In genomic region chr20:33673115-33673410, GRCh38 we compare ENCODE assay signal across 9 cellular contexts. TPM values are rescaled to one million over a fixed set of nuclear protein-coding genes. Genes with fewer than 3 reads are reported as not detected.
A peak's percentile ranks its signal among the peaks of the same experiment; 100 is the strongest.
DNase-seq lines count a peak whose midpoint lies in the region; ATAC-seq, FAIRE-seq and TF ChIP-seq lines count a peak whose summit lies in the region.
"Had no signal": no experiment of that assay in that cellular context is flagged by ENCODE, and none has a peak within 500 bp of the region (broad histone marks: within the 10 kb centered on the region; RNA-seq: fewer than 3 reads in every experiment).

No MANE protein-coding gene starts in this region.

- H2BK5ac ChIP-seq in H1 (ENCODE audit: low read depth, low read length) (peak overlapping the region; percentile 18; the same call in 1 of the 2 replicates), neuronal stem cell (ENCODE audit: low read length) (peak overlapping the region; percentile 70)

- peaks cover 11% of the 10 kb centered on the region for H3K79me2 ChIP-seq in OCI-LY1 (ENCODE audit: insufficient read depth, low read length)
- H3K79me2 ChIP-seq in H1 (ENCODE audit: control insufficient read depth in 1 of 2, insufficient read depth in 2 of 2, low read length in 2 of 2): no peaks in the 10 kb centered on the region

- H2AK5ac ChIP-seq in H1 (ENCODE audit: low read depth, low read length) (peak overlapping the region; percentile 71; the same call in 1 of the 2 replicates), neuronal stem cell (ENCODE audit: low read depth, low read length) (peak overlapping the region; percentile 98)

- no peak overlapping the region for H4K5ac ChIP-seq in H1 (ENCODE audit: insufficient read length, low read depth, low read length)

- peaks cover 0 to 36% (median 23%) of the 10 kb centered on the region in 11 experiments; a peak in 18 of 22 replicates for H3K36me3 ChIP-seq in BLaER1 treated with 17β-estradiol and CSF1 and Interleukin-3, amounts not matched to agents 10 nM and 100 nM
- peaks cover 70% of the 10 kb centered on the region for H3K36me3 ChIP-seq in OCI-LY1 (ENCODE audit: insufficient read depth, low read length)
- H3K36me3 ChIP-seq in H1 (ENCODE audit: control insufficient read depth in 2 of 4, insufficient read depth in 4 of 4, low read length in 3 of 4): peaks cover 9 to 22% (median 18%) of the 10 kb centered on the region in 4 experiments; a peak in 7 of 8 replicates
- H3K36me3 ChIP-seq in neuronal stem cell (replicated peaks in 1 of 2; ENCODE audit: control insufficient read depth in 2 of 2, insufficient read depth in 2 of 2, low read length in 2 of 2): peaks cover 19 to 53% of the 10 kb centered on the region in 2 donors

- H4K20me1 ChIP-seq in BLaER1 treated with 17β-estradiol and CSF1 and Interleukin-3, amounts not matched to agents 10 nM and 100 nM: peaks cover 0 to 78% (median 42%) of the 10 kb centered on the region in 11 experiments; a peak in 17 of 22 replicates
- no peaks in the 10 kb centered on the region for H4K20me1 ChIP-seq in OCI-LY1 (ENCODE audit: insufficient read depth, low read length)
- H4K20me1 ChIP-seq in H1 (replicated peaks in 1 of 2; ENCODE audit: control insufficient read depth in 1 of 2, insufficient read depth in 2 of 2, low read length in 2 of 2): peaks cover 0 to 31% of the 10 kb centered on the region in 2 experiments

- no peak for FAIRE-seq in H1 (lab: Jason Lieb, UNC)

- H3K4me3 ChIP-seq in BLaER1 treated with 17β-estradiol and CSF1 and Interleukin-3, amounts not matched to agents 10 nM and 100 nM: peak overlapping the region; percentile 58 to 77 (median 66); a peak in 19 of 20 replicates
- H3K4me3 ChIP-seq in OCI-LY1 (ENCODE audit: low read depth, low read length, poor library complexity, severe bottlenecking): peak overlapping the region; percentile 88
- H3K4me3 ChIP-seq in H1 (ENCODE audit: extremely low read depth in 1 of 4, insufficient read depth in 2 of 4, low read depth in 3 of 4, low read length in 4 of 4): peak overlapping the region; percentile 52 to 77 (median 68); a peak in 7 of 8 replicates
- peak overlapping the region; percentile 62 to 84 for H3K4me3 ChIP-seq in neuronal stem cell (ENCODE audit: low read length in 2 of 2)

- no peaks in the 10 kb centered on the region for H3F3A ChIP-seq in OCI-LY1 (ENCODE audit: insufficient read depth, low read length)

- peak overlapping the region; percentile 46; the same call in 1 of the 2 replicates for H2BK15ac ChIP-seq in H1 (ENCODE audit: low read length)
- peak overlapping the region; percentile 90 for H2BK15ac ChIP-seq in neuronal stem cell (ENCODE audit: low read length)

- H3K27me3 ChIP-seq in BLaER1 treated with 17β-estradiol and CSF1 and Interleukin-3, amounts not matched to agents 10 nM and 100 nM: no peaks in the 10 kb centered on the region
- H3K27me3 ChIP-seq in OCI-LY1 (ENCODE audit: insufficient read depth, low read length) (no peaks in the 10 kb centered on the region), H1 (replicated peaks in 1 of 4; ENCODE audit: control insufficient read depth in 3 of 4, extremely low read depth in 1 of 4, insufficient read depth in 3 of 4, low read length in 3 of 4) (no peaks in the 10 kb centered on the region), neuronal stem cell (ENCODE audit: control insufficient read depth in 3 of 3, insufficient read depth in 3 of 3, low read depth in 1 of 3, low read length in 3 of 3) (no peaks in the 10 kb centered on the region)

- WGBS in H1 (ENCODE audit: extremely low coverage in 1 of 2, insufficient coverage in 1 of 2, insufficient read length in 1 of 2, insufficient replicate concordance in 2 of 2, low coverage in 1 of 2, low lambda C conversion rate in 2 of 2, missing lambda C conversion rate in 1 of 2), 2 experiments: 75% methylated on average over 2 of the region's 4 CpGs; no CpG with 5 or more reads in 1 of the 2 experiments
- WGBS in neuronal stem cell (ENCODE audit: extremely low coverage in 2 of 2, insufficient read length in 2 of 2, insufficient replicate concordance in 1 of 2), 2 donors: no CpG with 5 or more reads among the region's 4 CpGs

- DNase-seq in H1 (ENCODE audit: low read depth in 1 of 2, low spot score in 2 of 2): no peak
- no peak for DNase-seq in neuronal stem cell (ENCODE audit: low spot score)
- DNase-seq in NCI-H345 treated with DMSO at 0.1 percent for 48 hours (lab: John Stamatoyannopoulos, UW; ENCODE audit: unreplicated experiment): no peak
- no peak for DNase-seq in islet precursor cell
- no peak for DNase-seq in NCI-H1092 treated with DMSO at 0.1 percent for 48 hours (lab: John Stamatoyannopoulos, UW)

- H2BK12ac ChIP-seq in H1 (ENCODE audit: low read depth, low read length) (peak overlapping the region; percentile 55; the same call in 1 of the 2 replicates), neuronal stem cell (ENCODE audit: low read length) (no peak overlapping the region)

- ATAC-seq in HG02973 (IDR thresholded peaks at IDR 0.05; ENCODE audit: unreplicated experiment): no peak

- POLR2A ChIA-PET in H1 (lab: Charles Lee; ENCODE audit: partially characterized antibody): interaction anchor here (1.1 to 17.9 kb wide), 4 partner anchors 6 to 46 kb away, joined by 3 to 245 read pairs (median 124); partner anchors contain the start of genes ACTL10, C20orf144, NECAB3 and PXMP4

- peak overlapping the region; percentile 72 to 83 (median 80); a peak in 20 of 22 replicates for H3K9ac ChIP-seq in BLaER1 treated with 17β-estradiol and CSF1 and Interleukin-3, amounts not matched to agents 10 nM and 100 nM
- peak overlapping the region; percentile 97 for H3K9ac ChIP-seq in OCI-LY1 (ENCODE audit: low read length)
- H3K9ac ChIP-seq in H1 (replicated peaks in 1 of 4; ENCODE audit: extremely low read depth in 1 of 4, low read depth in 3 of 4, low read length in 3 of 4): peak overlapping the region in 1 of 4 experiments; percentile 56; a peak in 2 of 7 replicates
- H3K9ac ChIP-seq in neuronal stem cell (ENCODE audit: low read depth, low read length, poor library complexity): peak overlapping the region; percentile 93

- CTCF ChIA-PET in H1 (lab: Charles Lee; ENCODE audit: partially characterized antibody): interaction anchor here (1.0 to 1.8 kb wide), 3 partner anchors 11 to 20 kb away, joined by 3 to 6 read pairs (median 5); partner anchors contain the start of gene E2F1

- H3K4ac ChIP-seq in H1 (replicated peaks; ENCODE audit: insufficient read length, low read depth, low read length) (peak overlapping the region; percentile 87), neuronal stem cell (ENCODE audit: low read length) (peak overlapping the region; percentile 30)

- H3K56ac ChIP-seq in H1 (replicated peaks; ENCODE audit: insufficient read length, low read depth, low read length): no peak overlapping the region

- no peak overlapping the region; the same call in 1 of the 2 replicates for H4K8ac ChIP-seq in H1 (ENCODE audit: extremely low read depth, insufficient read depth, low read length)
- H4K8ac ChIP-seq in neuronal stem cell (ENCODE audit: low read depth, low read length): no peak overlapping the region

- H3K23me2 ChIP-seq in H1 (ENCODE audit: low read depth, low read length): peaks cover 13% of the 10 kb centered on the region

- H3K4me2 ChIP-seq in BLaER1 treated with 17β-estradiol and CSF1 and Interleukin-3, amounts not matched to agents 10 nM and 100 nM: peak overlapping the region; percentile 88 to 99 (median 96)
- H3K4me2 ChIP-seq in OCI-LY1 (ENCODE audit: low read length) (peak overlapping the region; percentile 80), H1 (ENCODE audit: insufficient read depth in 1 of 2, low read depth in 2 of 2, low read length in 2 of 2) (peak overlapping the region; percentile 85 to 97), neuronal stem cell (ENCODE audit: insufficient read depth, low read length, poor library complexity, severe bottlenecking) (peak overlapping the region; percentile 94)

- H2BK20ac ChIP-seq in H1 (ENCODE audit: low read length): no peak overlapping the region

- no peak for TF ChIP-seq CTCF in OCI-LY1 (IDR thresholded peaks at IDR 0.05; ENCODE audit: low read length)
- TF ChIP-seq CTCF in H1 (IDR thresholded peaks at IDR 0.05; ENCODE audit: control extremely low read depth in 1 of 3, insufficient read depth in 1 of 3, low read depth in 1 of 3, low read length in 3 of 3): no peak

- H3K4me1 ChIP-seq in BLaER1 treated with 17β-estradiol and CSF1 and Interleukin-3, amounts not matched to agents 10 nM and 100 nM: peaks cover 58 to 75% (median 67%) of the 10 kb centered on the region in 10 experiments
- H3K4me1 ChIP-seq in OCI-LY1 (ENCODE audit: insufficient read depth, low read length, severe bottlenecking): peaks cover 77% of the 10 kb centered on the region
- H3K4me1 ChIP-seq in H1 (replicated peaks in 1 of 4; ENCODE audit: control insufficient read depth in 3 of 4, insufficient read depth in 4 of 4, low read length in 3 of 4): peaks cover 0 to 22% (median 11%) of the 10 kb centered on the region in 4 experiments; a peak in 4 of 7 replicates
- peaks cover 26 to 29% of the 10 kb centered on the region in 2 donors for H3K4me1 ChIP-seq in neuronal stem cell (ENCODE audit: control insufficient read depth in 2 of 2, insufficient read depth in 1 of 2, low read depth in 1 of 2, low read length in 2 of 2)

- H3K9me2 ChIP-seq in OCI-LY1 (ENCODE audit: low read depth, low read length): no peaks in the 10 kb centered on the region

- H3K9me3 ChIP-seq in BLaER1 treated with 17β-estradiol and CSF1 and Interleukin-3, amounts not matched to agents 10 nM and 100 nM (replicated peaks in 1 of 11): no peaks in the 10 kb centered on the region
- H3K9me3 ChIP-seq in OCI-LY1 (ENCODE audit: low read length): no peaks in the 10 kb centered on the region
- H3K9me3 ChIP-seq in H1 (ENCODE audit: insufficient read depth in 2 of 2, low read depth in 1 of 2, low read length in 1 of 2): no peaks in the 10 kb centered on the region
- H3K9me3 ChIP-seq in neuronal stem cell (replicated peaks in 1 of 2; ENCODE audit: control insufficient read depth in 2 of 2, insufficient read depth in 1 of 2, low read depth in 1 of 2, low read length in 2 of 2): peaks cover 0 to 4% of the 10 kb centered on the region in 2 donors

- H2BK120ac ChIP-seq in H1 (replicated peaks; ENCODE audit: low read depth, low read length): no peak overlapping the region
- H2BK120ac ChIP-seq in neuronal stem cell (ENCODE audit: low read depth, low read length): no peak overlapping the region

- no peaks in the 10 kb centered on the region; the same call in 1 of the 2 replicates for H3K79me1 ChIP-seq in H1 (ENCODE audit: low read depth, low read length)
- H3K79me1 ChIP-seq in neuronal stem cell (ENCODE audit: low read depth, low read length): peaks cover 5% of the 10 kb centered on the region

- TF ChIP-seq EP300 in H1 (IDR thresholded peaks at IDR 0.05; ENCODE audit: borderline replicate concordance in 1 of 2, low read depth in 2 of 2, low read length in 2 of 2): no peak

- TF ChIP-seq RAD21 in H1 (IDR thresholded peaks at IDR 0.05 in 1 of 2, conservative IDR thresholded peaks at IDR 0.05 in 1 of 2; ENCODE audit: low read depth in 2 of 2, low read length in 2 of 2): no peak

- TF ChIP-seq POLR2A in H1 (IDR thresholded peaks at IDR 0.05; ENCODE audit: control extremely low read depth in 1 of 2, low read depth in 2 of 2, low read length in 2 of 2): no peak

- peak overlapping the region; percentile 86 for H4K91ac ChIP-seq in H1 (replicated peaks; ENCODE audit: insufficient read length, low read length)
- no peak overlapping the region for H4K91ac ChIP-seq in neuronal stem cell (ENCODE audit: low read depth, low read length, poor library complexity)

- H3K23ac ChIP-seq in H1 (ENCODE audit: insufficient read length) (no peak overlapping the region), neuronal stem cell (ENCODE audit: low read depth, low read length, poor library complexity) (no peak overlapping the region)

- no peak overlapping the region for H3K14ac ChIP-seq in H1 (ENCODE audit: insufficient read length)
- no peak overlapping the region for H3K14ac ChIP-seq in neuronal stem cell (ENCODE audit: low read length)

- H2AFZ ChIP-seq in OCI-LY1 (ENCODE audit: low read length) (no peak overlapping the region), H1 (ENCODE audit: low read length) (no peak overlapping the region), neuronal stem cell (ENCODE audit: low read length) (no peak overlapping the region)

- H3K27ac ChIP-seq in BLaER1 treated with 17β-estradiol and CSF1 and Interleukin-3, amounts not matched to agents 10 nM and 100 nM: peak overlapping the region in 8 of 11 experiments; percentile 49 to 80 (median 67); a peak in 16 of 22 replicates
- H3K27ac ChIP-seq in OCI-LY1 (ENCODE audit: low read depth, low read length, poor library complexity, severe bottlenecking): peak overlapping the region; percentile 80
- H3K27ac ChIP-seq in H1 (ENCODE audit: low read depth, low read length): no peak overlapping the region; the same call in 1 of the 2 replicates
- no peak overlapping the region for H3K27ac ChIP-seq in neuronal stem cell (replicated peaks; ENCODE audit: low read length)

- peak overlapping the region; percentile 32; the same call in 1 of the 2 replicates for H3K18ac ChIP-seq in H1 (ENCODE audit: extremely low read depth, low read length)
- H3K18ac ChIP-seq in neuronal stem cell (ENCODE audit: low read length): peak overlapping the region; percentile 93

RNA-seq across cellular contexts. Expression of gene NECAB3, which starts 1.2 kb away (rescaled TPM):
- total RNA-seq in H1 (2021; fragmentation: NEBNext Ultra II Directional; extraction: Animal tissue kit (Norgen Biotek cat#: 25700)): 19.7 and 20.5 TPM in 2 replicates
- polyA plus RNA-seq in H1 (2011; rRNA removed): 46.2 and 72.6 TPM in 2 replicates
- 39.5 TPM for polyA plus RNA-seq in H1 (2011; cell fraction: cytosol; rRNA removed)
- polyA plus RNA-seq in H1 (2011; cell fraction: nucleus; rRNA removed): 101 TPM
- polyA plus RNA-seq in H1 (2012, experiment 1 of 2): 13.8 to 22.6 TPM (median 18.4 TPM) in 4 replicates
- polyA plus RNA-seq in H1 (2012, experiment 2 of 2): 15.9 TPM
- polyA plus RNA-seq in H1 (2013, experiment 1 of 2): 12.2 TPM
- polyA plus RNA-seq in H1 (2013, experiment 2 of 2): 10.7 TPM
- 20.5 and 23.8 TPM in 2 replicates for polyA minus RNA-seq in H1 (2011; rRNA and poly(A)+ RNA removed)
- 15.6 TPM for polyA minus RNA-seq in H1 (2011; cell fraction: cytosol; rRNA and poly(A)+ RNA removed)
- 39.6 TPM for polyA minus RNA-seq in H1 (2011; cell fraction: nucleus; rRNA and poly(A)+ RNA removed)
- 12.9 TPM for polyA plus RNA-seq in neuronal stem cell (2013, experiment 1 of 2)
- polyA plus RNA-seq in neuronal stem cell (2013, experiment 2 of 2): 13.4 TPM

RNA-seq across cellular contexts. Expression of gene ACTL10, which starts 6.3 kb away (rescaled TPM):
- not detected in 2 replicates for total RNA-seq in H1 (2021; fragmentation: NEBNext Ultra II Directional; extraction: Animal tissue kit (Norgen Biotek cat#: 25700))
- polyA plus RNA-seq in H1 (2011; rRNA removed): 0.20 and 0.26 TPM in 2 replicates
- polyA plus RNA-seq in H1 (2011; cell fraction: cytosol; rRNA removed): 0.25 TPM
- 0.33 TPM for polyA plus RNA-seq in H1 (2011; cell fraction: nucleus; rRNA removed)
- polyA plus RNA-seq in H1 (2012, experiment 1 of 2): 0.11 to 0.18 TPM (median 0.12 TPM) in 3 of 4 replicates, not detected in the other
- polyA plus RNA-seq in H1 (2012, experiment 2 of 2): 0.30 TPM
- 0.08 TPM for polyA plus RNA-seq in H1 (2013, experiment 1 of 2)
- 0.04 TPM for polyA plus RNA-seq in H1 (2013, experiment 2 of 2)
- polyA minus RNA-seq in H1 (2011; rRNA and poly(A)+ RNA removed): 0.07 and 0.09 TPM in 2 replicates
- not detected for polyA minus RNA-seq in H1 (2011; cell fraction: cytosol; rRNA and poly(A)+ RNA removed)
- polyA minus RNA-seq in H1 (2011; cell fraction: nucleus; rRNA and poly(A)+ RNA removed): 1.7 TPM
- 0.04 TPM for polyA plus RNA-seq in neuronal stem cell (2013, experiment 1 of 2)
- 0.03 TPM for polyA plus RNA-seq in neuronal stem cell (2013, experiment 2 of 2)

RNA-seq across cellular contexts. Expression of gene C20orf144, which starts 10.9 kb away (rescaled TPM):
- total RNA-seq in H1 (2021; fragmentation: NEBNext Ultra II Directional; extraction: Animal tissue kit (Norgen Biotek cat#: 25700)): 0.23 and 0.24 TPM in 2 replicates
- 0.21 and 0.24 TPM in 2 replicates for polyA plus RNA-seq in H1 (2011; rRNA removed)
- 0.23 TPM for polyA plus RNA-seq in H1 (2011; cell fraction: cytosol; rRNA removed)
- polyA plus RNA-seq in H1 (2011; cell fraction: nucleus; rRNA removed): 0.27 TPM
- 0.27 to 0.36 TPM (median 0.33 TPM) in 4 replicates for polyA plus RNA-seq in H1 (2012, experiment 1 of 2)
- polyA plus RNA-seq in H1 (2012, experiment 2 of 2): 0.13 TPM
- polyA plus RNA-seq in H1 (2013, experiment 1 of 2): 0.12 TPM
- 0.07 TPM for polyA plus RNA-seq in H1 (2013, experiment 2 of 2)
- polyA minus RNA-seq in H1 (2011; rRNA and poly(A)+ RNA removed): 0.27 and 0.79 TPM in 2 replicates
- polyA minus RNA-seq in H1 (2011; cell fraction: cytosol; rRNA and poly(A)+ RNA removed): not detected
- 1.7 TPM for polyA minus RNA-seq in H1 (2011; cell fraction: nucleus; rRNA and poly(A)+ RNA removed)
- polyA plus RNA-seq in neuronal stem cell (2013, experiment 1 of 2): 0.07 TPM
- 0.11 TPM for polyA plus RNA-seq in neuronal stem cell (2013, experiment 2 of 2)
- total RNA-seq: subcutaneous adipose tissue had no signal

RNA-seq across cellular contexts. Expression of gene E2F1, which starts 13.1 kb away (rescaled TPM):
- total RNA-seq in H1 (2021; fragmentation: NEBNext Ultra II Directional; extraction: Animal tissue kit (Norgen Biotek cat#: 25700)): 35.3 and 35.8 TPM in 2 replicates
- polyA plus RNA-seq in H1 (2011; rRNA removed): 33.4 and 56.3 TPM in 2 replicates
- polyA plus RNA-seq in H1 (2011; cell fraction: cytosol; rRNA removed): 44.6 TPM
- polyA plus RNA-seq in H1 (2011; cell fraction: nucleus; rRNA removed): 121 TPM
- polyA plus RNA-seq in H1 (2012, experiment 1 of 2): 32.0 to 45.5 TPM (median 42.4 TPM) in 4 replicates
- 36.8 TPM for polyA plus RNA-seq in H1 (2012, experiment 2 of 2)
- 25.5 TPM for polyA plus RNA-seq in H1 (2013, experiment 1 of 2)
- polyA plus RNA-seq in H1 (2013, experiment 2 of 2): 23.3 TPM
- polyA minus RNA-seq in H1 (2011; rRNA and poly(A)+ RNA removed): 21.5 and 26.8 TPM in 2 replicates
- 17.8 TPM for polyA minus RNA-seq in H1 (2011; cell fraction: cytosol; rRNA and poly(A)+ RNA removed)
- polyA minus RNA-seq in H1 (2011; cell fraction: nucleus; rRNA and poly(A)+ RNA removed): 22.2 TPM
- polyA plus RNA-seq in neuronal stem cell (2013, experiment 1 of 2): 20.5 TPM
- polyA plus RNA-seq in neuronal stem cell (2013, experiment 2 of 2): 19.9 TPM

RNA-seq across cellular contexts. Expression of gene PXMP4, which starts 47.0 kb away (rescaled TPM):
- total RNA-seq in H1 (2021; fragmentation: NEBNext Ultra II Directional; extraction: Animal tissue kit (Norgen Biotek cat#: 25700)): 3.3 and 4.1 TPM in 2 replicates
- 3.4 and 5.5 TPM in 2 replicates for polyA plus RNA-seq in H1 (2011; rRNA removed)
- polyA plus RNA-seq in H1 (2011; cell fraction: cytosol; rRNA removed): 3.4 TPM
- polyA plus RNA-seq in H1 (2011; cell fraction: nucleus; rRNA removed): 3.8 TPM
- 1.6 to 3.5 TPM (median 2.6 TPM) in 4 replicates for polyA plus RNA-seq in H1 (2012, experiment 1 of 2)
- polyA plus RNA-seq in H1 (2012, experiment 2 of 2): 1.7 TPM
- polyA plus RNA-seq in H1 (2013, experiment 1 of 2): 3.2 TPM
- 3.3 TPM for polyA plus RNA-seq in H1 (2013, experiment 2 of 2)
- 3.6 and 4.1 TPM in 2 replicates for polyA minus RNA-seq in H1 (2011; rRNA and poly(A)+ RNA removed)
- polyA minus RNA-seq in H1 (2011; cell fraction: cytosol; rRNA and poly(A)+ RNA removed): 1.4 TPM
- polyA minus RNA-seq in H1 (2011; cell fraction: nucleus; rRNA and poly(A)+ RNA removed): 1.1 TPM
- 3.3 TPM for polyA plus RNA-seq in neuronal stem cell (2013, experiment 1 of 2)
- polyA plus RNA-seq in neuronal stem cell (2013, experiment 2 of 2): 3.1 TPM

Comparison
In these comparisons a context has a peak if more than half of its experiments do, and no peak if none do; other contexts are left out.
1. H3K27ac ChIP-seq: peak in BLaER1 treated with 17β-estradiol and CSF1 and Interleukin-3, amounts not matched to agents 10 nM and 100 nM (8 of 11) and OCI-LY1 (single experiment); none in H1 (single experiment) and neuronal stem cell (single experiment).
2. Peak in every context shown above with its lines, with median percentiles within 50 percentile points of each other: H3K4me2 ChIP-seq and H3K4me3 ChIP-seq.